Comparison of ENCODE assay signal across 9 cellular contexts in genomic region chr5:172837640-172838039, GRCh38. TPM values are rescaled to one million over a fixed set of nuclear protein-coding genes. Genes with fewer than 3 reads are reported as not detected.
DNase-seq lines count a peak whose midpoint lies in the region; ATAC-seq and TF ChIP-seq lines count a peak whose summit lies in the region.
"Had no signal": no experiment of that assay in that cellular context is flagged by ENCODE, and none has a peak within 500 bp of the region (broad histone marks: within the 10 kb centered on the region; RNA-seq: fewer than 3 reads in every experiment).

No MANE protein-coding gene starts in this region.

- peaks cover 0 to 77% (median 39%) of the 10 kb centered on the region in 3 donors for H3K4me1 ChIP-seq in gastroesophageal sphincter
- peaks cover 68% of the 10 kb centered on the region for H3K4me1 ChIP-seq in suprapubic skin
- peaks cover 0 to 53% of the 10 kb centered on the region in 2 donors for H3K4me1 ChIP-seq in right atrium auricular region

- WGBS in gastroesophageal sphincter (ENCODE audit: low coverage in 1 of 2), 2 donors = 86% methylated on average over 2 of the region's 7 CpGs; no CpG with 5 or more reads in 1 of the 2 donors
- WGBS in suprapubic skin = 51% methylated on average over 7 of the region's 7 CpGs

- TF ChIP-seq CTCF in gastroesophageal sphincter (IDR thresholded peaks at IDR 0.05) (no peak), suprapubic skin (IDR thresholded peaks at IDR 0.05) (no peak), right atrium auricular region (IDR thresholded peaks at IDR 0.05) (no peak)

- H3K27ac ChIP-seq in gastroesophageal sphincter (peak overlapping the region in 3 of 4 donors; percentile 89 to 90 (median 89)), suprapubic skin (peak overlapping the region; percentile 58), right atrium auricular region (no peak overlapping the region)

- H3K27me3 ChIP-seq in gastroesophageal sphincter = no peaks in the 10 kb centered on the region
- no peaks in the 10 kb centered on the region for H3K27me3 ChIP-seq in suprapubic skin
- no peaks in the 10 kb centered on the region for H3K27me3 ChIP-seq in right atrium auricular region

- H3K4me3 ChIP-seq in gastroesophageal sphincter (no peak overlapping the region), suprapubic skin (no peak overlapping the region), right atrium auricular region (no peak overlapping the region)

- peak; percentile 82 for ATAC-seq in HG03175 (IDR thresholded peaks at IDR 0.05; ENCODE audit: unreplicated experiment)
- no peak for ATAC-seq in gastroesophageal sphincter

- TF ChIP-seq EP300 in gastroesophageal sphincter (IDR thresholded peaks at IDR 0.05) = no peak
- no peak for TF ChIP-seq EP300 in suprapubic skin (IDR thresholded peaks at IDR 0.05)

- H3K36me3 ChIP-seq in gastroesophageal sphincter (no peaks in the 10 kb centered on the region), suprapubic skin (no peaks in the 10 kb centered on the region), right atrium auricular region (no peaks in the 10 kb centered on the region)

- no peak for TF ChIP-seq POLR2A in gastroesophageal sphincter (IDR thresholded peaks at IDR 0.05)
- TF ChIP-seq POLR2A in suprapubic skin (IDR thresholded peaks at IDR 0.05) = no peak

- H3K9me3 ChIP-seq in gastroesophageal sphincter = no peaks in the 10 kb centered on the region
- H3K9me3 ChIP-seq in suprapubic skin = no peaks in the 10 kb centered on the region
- H3K9me3 ChIP-seq in right atrium auricular region = no peaks in the 10 kb centered on the region

- DNase-seq in DMS79 (lab: John Stamatoyannopoulos, UW) (peak; percentile 44), GM19240 (ENCODE audit: insufficient read length, low spot score) (peak; percentile 67), SHP77 (lab: John Stamatoyannopoulos, UW) (peak; percentile 90), suprapubic skin (ENCODE audit: low spot score in 2 of 2) (no peak), retina (no peak), right atrium auricular region (ENCODE audit: low spot score) (no peak)
- DNase-seq: IMR-90 had no signal

RNA-seq across cellular contexts. Expression of gene ERGIC1, which starts 3.6 kb away (rescaled TPM):
- total RNA-seq in gastroesophageal sphincter (100 to 1,000 TPM; 116 to 172 (median 144) TPM), suprapubic skin (100 to 1,000 TPM in 1 of 4 donors, 10 to 100 TPM in 3; 81.2 to 106 (median 91.8) TPM), right atrium auricular region (100 to 1,000 TPM in 1 of 2 donors, 10 to 100 TPM in 1; 70.7 to 113 TPM)

Comparison
In these comparisons a context has a peak if more than half of its experiments do, and no peak if none do; other contexts are left out.
1. DNase-seq: peak in DMS79 (single experiment), GM19240 (single experiment) and SHP77 (2 of 2); none in suprapubic skin (0 of 2), retina (single experiment) and right atrium auricular region (single experiment).
2. H3K27ac ChIP-seq: peak in gastroesophageal sphincter (3 of 4) and suprapubic skin (single experiment); none in right atrium auricular region (0 of 2).